ENCODE assay signal across 8 cellular contexts in the genomic region with DNA sequence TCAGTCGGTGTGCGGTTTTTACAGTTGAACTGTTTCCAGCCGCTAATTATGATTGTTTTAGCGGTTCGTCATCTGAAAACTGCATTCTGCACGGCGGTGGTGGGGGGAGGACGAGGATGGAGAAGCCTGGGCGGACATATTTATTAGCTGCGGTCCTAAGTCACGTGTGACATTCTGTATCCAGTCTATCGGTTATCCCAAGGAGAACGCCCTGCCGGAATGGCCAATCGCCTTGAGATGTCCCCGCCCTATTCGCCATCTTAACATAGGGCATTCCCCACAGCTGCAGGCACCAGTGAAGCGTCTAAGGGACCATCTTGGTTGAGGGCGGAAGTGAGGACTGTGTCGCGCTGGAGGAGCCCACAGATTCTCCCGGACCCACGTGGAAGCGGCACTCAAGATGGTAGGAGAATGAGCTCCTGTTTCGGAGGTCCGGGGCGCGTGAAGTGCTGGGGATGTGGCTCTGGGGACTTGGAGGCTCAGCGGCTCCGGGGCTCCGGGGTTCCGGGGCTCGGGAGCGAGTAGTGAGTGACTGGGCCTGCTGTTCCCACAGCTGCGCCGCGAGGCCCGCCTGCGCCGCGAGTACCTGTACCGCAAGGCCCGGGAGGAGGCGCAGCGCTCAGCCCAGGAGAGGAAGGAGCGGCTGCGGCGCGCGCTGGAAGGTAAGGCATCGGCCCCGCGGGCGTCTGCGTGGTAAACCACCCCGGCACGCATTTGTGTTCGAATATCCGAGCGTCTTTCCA. TPM values are rescaled to one million over a fixed set of nuclear protein-coding genes. Genes with fewer than 3 reads are reported as not detected.
DNase-seq lines count a peak whose midpoint lies in the region; ATAC-seq and TF ChIP-seq lines count a peak whose summit lies in the region.

A gene with protein sequence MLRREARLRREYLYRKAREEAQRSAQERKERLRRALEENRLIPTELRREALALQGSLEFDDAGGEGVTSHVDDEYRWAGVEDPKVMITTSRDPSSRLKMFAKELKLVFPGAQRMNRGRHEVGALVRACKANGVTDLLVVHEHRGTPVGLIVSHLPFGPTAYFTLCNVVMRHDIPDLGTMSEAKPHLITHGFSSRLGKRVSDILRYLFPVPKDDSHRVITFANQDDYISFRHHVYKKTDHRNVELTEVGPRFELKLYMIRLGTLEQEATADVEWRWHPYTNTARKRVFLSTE (plus strand): TSS at position 365 of the 743 bp plus-strand sequence. CDS start 36 bp downstream, at position 401.

- DNase-seq in DMS114 treated with DMSO at 0.1 percent for 48 hours (lab: John Stamatoyannopoulos, UW; ENCODE audit: unreplicated experiment) (peak; percentile 95), OCI-M2 (lab: John Stamatoyannopoulos, UW; ENCODE audit: unreplicated experiment) (peak; percentile 70), activated T-cell treated with anti-CD3 and anti-CD28 coated beads for 48 hours (ENCODE audit: low read depth) (peak; percentile 85), epithelial cell of proximal tubule (ENCODE audit: low read depth) (peak; percentile 97)
- DNase-seq in stimulated activated CD8-positive, alpha-beta memory T cell treated with anti-CD3 and anti-CD28 coated beads, Interleukin-7, amount 100 ng/mL, for 1 hour (ENCODE audit: low read depth in 2 of 2): peak; percentile 84 to 86

- H3K36me3 ChIP-seq in mucosa of rectum (ENCODE audit: control insufficient read depth in 2 of 2, insufficient read depth in 2 of 2, low read length in 2 of 2): peaks cover 43 to 54% of the 10 kb centered on the region in 2 donors

- peak; percentile 35 for TF ChIP-seq CTCF in epithelial cell of proximal tubule (conservative IDR thresholded peaks at IDR 0.05; ENCODE audit: low read depth, low read length)

- peaks cover 9% of the 10 kb centered on the region for H3K36me3 Mint-ChIP-seq in IgD-negative memory B cell

- H3K27ac ChIP-seq in mucosa of rectum (ENCODE audit: low read depth in 2 of 2, low read length in 2 of 2): peak within 1 kb of the TSS; percentile 89 to 94

- H3K27ac Mint-ChIP-seq in IgD-negative memory B cell: peak within 1 kb of the TSS; percentile 96 to 99 (median 99)

- peak within 1 kb of the TSS; percentile 71 to 87 for H3K9ac ChIP-seq in mucosa of rectum (ENCODE audit: low read depth in 1 of 2, low read length in 2 of 2)

- ATAC-seq in GM21528 (IDR thresholded peaks at IDR 0.05; ENCODE audit: low FRiP score, unreplicated experiment): peak; percentile 92

- H3K4me3 Mint-ChIP-seq in IgD-negative memory B cell: peak within 1 kb of the TSS; percentile 99 to 100 (median 100)

- no peaks in the 10 kb centered on the region for H3K27me3 Mint-ChIP-seq in IgD-negative memory B cell

- no peaks in the 10 kb centered on the region for H3K9me3 ChIP-seq in mucosa of rectum (ENCODE audit: control insufficient read depth in 2 of 2, low read length in 2 of 2)

- H3K4me1 Mint-ChIP-seq in IgD-negative memory B cell: peaks cover 18 to 34% (median 28%) of the 10 kb centered on the region in 3 donors

- no peaks in the 10 kb centered on the region for H3K27me3 ChIP-seq in mucosa of rectum (ENCODE audit: control insufficient read depth in 2 of 2, insufficient read depth in 2 of 2, low read length in 2 of 2)

- no peaks in the 10 kb centered on the region for H3K9me3 Mint-ChIP-seq in IgD-negative memory B cell

- H3K4me1 ChIP-seq in mucosa of rectum (ENCODE audit: control insufficient read depth in 2 of 2, insufficient read depth in 2 of 2, low read length in 2 of 2): peaks cover 6 to 12% of the 10 kb centered on the region in 2 donors

- peak within 1 kb of the TSS; percentile 84 for H3K4me3 ChIP-seq in epithelial cell of proximal tubule (ENCODE audit: low read depth, low read length)
- H3K4me3 ChIP-seq in mucosa of rectum (ENCODE audit: low read length in 2 of 2): peak within 1 kb of the TSS; percentile 87 to 98

RNA-seq across cellular contexts. Expression of the gene that starts here (rescaled TPM):
- 102 TPM for polyA plus RNA-seq in IgD-negative memory B cell
- total RNA-seq in epithelial cell of proximal tubule: 134 and 219 TPM in 2 replicates

Comparison
In these comparisons a context has a peak if more than half of its experiments do, and no peak if none do; other contexts are left out.
1. Peak in every context shown above with its lines: DNase-seq, ATAC-seq, H3K4me3 ChIP-seq and H3K27ac ChIP-seq.